ENCODE assay signal across 10 cellular contexts in the genomic region with DNA sequence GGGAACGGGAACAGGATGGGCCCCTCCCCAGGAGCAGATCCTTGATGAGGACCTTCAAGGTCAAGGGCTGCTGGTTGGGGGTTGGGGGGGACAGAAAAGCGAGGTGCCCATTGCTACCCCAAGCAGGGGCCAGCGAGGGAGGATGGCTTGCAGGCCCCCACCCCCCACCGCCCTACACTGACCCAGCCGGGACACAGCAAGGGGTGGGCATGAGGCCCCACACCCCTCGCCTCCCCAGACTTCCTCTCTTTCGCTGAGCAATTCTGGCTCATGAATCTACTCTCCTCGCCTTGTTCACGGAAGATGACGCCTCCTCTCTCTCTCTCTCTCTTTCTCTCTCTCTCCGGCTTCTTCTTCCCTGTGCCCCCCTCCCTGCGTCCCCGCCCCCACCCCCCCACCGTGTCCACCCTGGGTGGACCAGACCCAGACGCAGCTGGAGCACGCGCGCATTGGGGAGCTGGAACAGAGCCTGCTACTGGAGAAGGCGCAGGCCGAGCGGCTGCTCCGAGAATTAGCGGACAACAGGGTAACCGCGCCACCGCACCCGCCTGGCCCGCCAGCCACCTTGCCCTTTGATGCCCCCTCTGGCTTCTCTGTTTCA.
A peak's percentile ranks its signal among the peaks of the same experiment; 100 is the strongest.
DNase-seq lines count a peak whose midpoint lies in the region; ATAC-seq and TF ChIP-seq lines count a peak whose summit lies in the region.
"Had no signal": no experiment of that assay in that cellular context is flagged by ENCODE, and none has a peak within 500 bp of the region (broad histone marks: within the 10 kb centered on the region; RNA-seq: fewer than 3 reads in every experiment).

No MANE protein-coding gene starts in this region.

- no peaks in the 10 kb centered on the region for H3K27me3 ChIP-seq in sigmoid colon

- no peak for TF ChIP-seq POLR2A in sigmoid colon (IDR thresholded peaks at IDR 0.05)

- H3K4me1 Mint-ChIP-seq in endothelial cell (ENCODE audit: unreplicated experiment): peaks cover 24% of the 10 kb centered on the region

- no peak overlapping the region for H3K4me3 Mint-ChIP-seq in endothelial cell (ENCODE audit: unreplicated experiment)

- TF ChIP-seq CTCF in endothelial cell (IDR thresholded peaks at IDR 0.05; ENCODE audit: unreplicated experiment) (no peak), sigmoid colon (IDR thresholded peaks at IDR 0.05) (no peak)

- DNase-seq in NCI-H146 (lab: John Stamatoyannopoulos, UW) (peak; percentile 68), endothelial cell (ENCODE audit: low spot score) (peak; percentile 23), left colon (peak; percentile 38 to 56), sigmoid colon (peak; percentile 90), T-helper 9 cell (no peak), NCI-H1417 (lab: John Stamatoyannopoulos, UW) (no peak), DMS 273 (lab: John Stamatoyannopoulos, UW; ENCODE audit: unreplicated experiment) (no peak)
- DNase-seq: NCI-H1048 had no signal

- WGBS in sigmoid colon, 2 donors: 60 to 76% methylated on average over 28 of the region's 28 CpGs

- peaks cover 11 to 17% (median 11%) of the 10 kb centered on the region in 4 donors for H3K36me3 ChIP-seq in sigmoid colon
- H3K36me3 ChIP-seq: WERI-Rb-1 had no signal

- no peak overlapping the region for H3K27ac Mint-ChIP-seq in endothelial cell (ENCODE audit: unreplicated experiment)

- H3K27me3 Mint-ChIP-seq in endothelial cell (ENCODE audit: unreplicated experiment): peaks cover 9% of the 10 kb centered on the region

- H3K4me1 ChIP-seq in sigmoid colon: peaks cover 0 to 34% (median 24%) of the 10 kb centered on the region in 4 donors

- no peak for TF ChIP-seq EP300 in sigmoid colon (IDR thresholded peaks at IDR 0.05)

- no peaks in the 10 kb centered on the region for H3K9me3 ChIP-seq in sigmoid colon

- ATAC-seq in left colon: no peak
- no peak for ATAC-seq in GM21737 (IDR thresholded peaks at IDR 0.05; ENCODE audit: unreplicated experiment)

- peak overlapping the region; percentile 36 to 82 (median 80) for H3K27ac ChIP-seq in sigmoid colon
- H3K27ac ChIP-seq: WERI-Rb-1 had no signal

- H3K36me3 Mint-ChIP-seq in endothelial cell (ENCODE audit: low read depth, unreplicated experiment): peaks cover 22% of the 10 kb centered on the region

- H3K9me3 Mint-ChIP-seq in endothelial cell (ENCODE audit: unreplicated experiment): no peaks in the 10 kb centered on the region

- intact Hi-C loops in left colon (cut with DNase I, micrococcal nuclease) (no loop called here), sigmoid colon (cut with DNase I) (loop anchor here (5.0 kb wide), 2 partner anchors 80 to 120 kb away; a partner anchor contains a TSS)

- H3K4me3 ChIP-seq in sigmoid colon: peak overlapping the region in 3 of 4 donors; percentile 28 to 34 (median 33)

Comparison
In these comparisons a context has a peak if more than half of its experiments do, and no peak if none do; other contexts are left out.
1. DNase-seq: peak in NCI-H146 (single experiment), endothelial cell (single experiment), left colon (2 of 2) and sigmoid colon (single experiment); none in T-helper 9 cell (single experiment), NCI-H1417 (0 of 3) and DMS 273 (single experiment).